Comparison of ENCODE assay signal across 1 cellular context in genomic region chr7:17440831-17441230, GRCh38.
TF ChIP-seq lines count a peak whose summit lies in the region.

No MANE protein-coding gene starts in this region.

TF ChIP-seq in GM12878, 131 proteins besides CTCF, POLR2A, EP300 and RAD21:
- TF ChIP-seq ZBTB33 (IDR thresholded peaks at IDR 0.05) (peak; percentile 62; the same call in 1 of the 2 replicates), CHD4 (IDR thresholded peaks at IDR 0.05) (no peak)
